ENCODE assay signal across 8 cellular contexts in the genomic region with DNA sequence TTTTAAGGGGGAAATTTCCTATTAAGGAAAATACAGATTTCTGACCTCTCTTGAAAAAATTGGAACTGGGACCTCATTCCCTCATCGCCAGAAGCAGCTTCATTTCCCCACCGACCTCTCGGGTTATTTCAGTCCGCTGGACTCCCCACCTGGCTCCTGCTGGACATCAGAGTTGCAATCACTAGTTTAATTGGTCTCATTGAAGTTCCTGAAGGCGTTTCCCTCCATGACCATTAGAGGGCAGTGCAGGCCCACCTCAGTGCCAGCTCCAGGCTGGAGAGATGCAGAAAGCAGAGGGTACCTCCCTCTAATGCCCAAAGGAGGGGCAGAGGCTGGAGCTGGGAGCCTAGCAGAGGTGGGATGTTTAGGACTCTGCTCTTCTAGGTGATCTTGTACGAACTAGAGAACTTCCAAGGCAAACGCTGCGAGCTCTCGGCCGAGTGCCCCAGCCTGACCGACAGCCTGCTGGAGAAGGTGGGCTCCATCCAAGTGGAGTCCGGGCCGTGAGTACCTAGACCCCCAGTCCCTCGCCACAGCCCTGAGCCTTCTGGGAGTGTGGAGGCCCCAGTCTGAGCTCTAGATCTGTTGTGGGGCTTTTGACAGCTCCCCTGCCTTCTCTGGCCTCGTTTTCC.
A peak's percentile ranks its signal among the peaks of the same experiment; 100 is the strongest.
DNase-seq lines count a peak whose midpoint lies in the region; ATAC-seq and TF ChIP-seq lines count a peak whose summit lies in the region.

No MANE protein-coding gene starts in this region.

- H3K27ac ChIP-seq in brain microvascular endothelial cell = no peak overlapping the region

- ATAC-seq in HG03196 (IDR thresholded peaks at IDR 0.05; ENCODE audit: unreplicated experiment) (no peak), GM21360 (IDR thresholded peaks at IDR 0.05; ENCODE audit: unreplicated experiment) (no peak)

- in situ Hi-C loops in brain microvascular endothelial cell (cut with HindIII; ENCODE audit: low pct_ligation_motif_present, low sequenced_read_pairs) = no loop called here

- TF ChIP-seq CTCF in GM12865 (IDR thresholded peaks at IDR 0.05; ENCODE audit: insufficient read depth, low read depth, low read length, missing control alignments) (peak; percentile 92), brain microvascular endothelial cell (IDR thresholded peaks at IDR 0.05; ENCODE audit: low read depth, low read length, missing control alignments) (peak; percentile 92)

- no peaks in the 10 kb centered on the region for H3K36me3 ChIP-seq in brain microvascular endothelial cell (replicated peaks)

- no peaks in the 10 kb centered on the region for H3K27me3 ChIP-seq in brain microvascular endothelial cell (replicated peaks)

- DNase-seq in GM12865 (ENCODE audit: low read depth) (peak; percentile 57), NCI-H1417 treated with DMSO at 0.1 percent for 48 hours (lab: John Stamatoyannopoulos, UW) (peak; percentile 22), UCSD-AML1 (lab: John Stamatoyannopoulos, UW; ENCODE audit: unreplicated experiment) (peak; percentile 44), brain microvascular endothelial cell (peak; percentile 49), inferior parietal cortex (ENCODE audit: extremely low spot score) (peak; percentile 86)
- peak; percentile 4 to 30 for DNase-seq in stimulated activated CD4-positive, alpha-beta T cell treated with anti-CD3 and anti-CD28 coated beads, Interleukin-1b, Interleukin-23, amount 100 ng/mL, for 1 hour (ENCODE audit: low read depth in 2 of 2)

- H3K4me3 ChIP-seq in GM12865 (ENCODE audit: low read depth, low read length) (no peak overlapping the region), brain microvascular endothelial cell (ENCODE audit: low read depth, low read length) (no peak overlapping the region)

Comparison
In these comparisons a context has a peak if more than half of its experiments do, and no peak if none do; other contexts are left out.
1. DNase-seq: peak in every context shown above with its lines; median percentile 86 in inferior parietal cortex; 57 in GM12865; 49 in brain microvascular endothelial cell; 44 in UCSD-AML1; 22 in NCI-H1417 treated with DMSO at 0.1 percent for 48 hours; 17 in stimulated activated CD4-positive, alpha-beta T cell treated with anti-CD3 and anti-CD28 coated beads, Interleukin-1b, Interleukin-23, amount 100 ng/mL, for 1 hour.